ENCODE assay signal across 12 cellular contexts in genomic region chr5:119410448-119411170, GRCh38. TPM values are rescaled to one million over a fixed set of nuclear protein-coding genes. Genes with fewer than 3 reads are reported as not detected.
DNase-seq lines count a peak whose midpoint lies in the region; ATAC-seq, FAIRE-seq and TF ChIP-seq lines count a peak whose summit lies in the region.
"Had no signal": no experiment of that assay in that cellular context is flagged by ENCODE, and none has a peak within 500 bp of the region (broad histone marks: within the 10 kb centered on the region; RNA-seq: fewer than 3 reads in every experiment).

No MANE protein-coding gene starts in this region.

- no peaks in the 10 kb centered on the region for H3K36me3 ChIP-seq in keratinocyte (ENCODE audit: control insufficient read depth in 2 of 2, extremely low read depth in 1 of 2, insufficient read depth in 2 of 2, low read length in 2 of 2)
- H3K36me3 ChIP-seq in SJCRH30: no peaks in the 10 kb centered on the region

- H3K27ac ChIP-seq in keratinocyte (ENCODE audit: control insufficient read depth, insufficient read depth, low read length): peak overlapping the region; percentile 25
- no peak overlapping the region for H3K27ac ChIP-seq in SJCRH30

- no peak for DNase-seq in keratinocyte (ENCODE audit: low read depth, low spot score)
- no peak for DNase-seq in SJCRH30
- no peak for DNase-seq in SW 1271 (lab: John Stamatoyannopoulos, UW)
- no peak for DNase-seq in iPS-NIHi7 (ENCODE audit: extremely low spot score)
- DNase-seq: CD8-positive, alpha-beta T cell; NCI-H1436; occipital lobe; stimulated activated CD4-positive, alpha-beta T cell treated with anti-CD3 and anti-CD28 coated beads, Interleukin-1b, Interleukin-23, amount 100 ng/mL, for 48 hours had no signal

- H3K4me1 ChIP-seq in keratinocyte (ENCODE audit: control insufficient read depth, extremely low read depth, insufficient read depth, low read length) (peaks cover 12% of the 10 kb centered on the region), SJCRH30 (no peaks in the 10 kb centered on the region)

- peak overlapping the region; percentile 98 for H3K4me2 ChIP-seq in keratinocyte (ENCODE audit: control insufficient read depth, extremely low read depth, insufficient read depth, low read depth, low read length)

- H3K27me3 ChIP-seq in keratinocyte (ENCODE audit: control insufficient read depth, extremely low read depth, insufficient read depth, low read length) (no peaks in the 10 kb centered on the region), SJCRH30 (no peaks in the 10 kb centered on the region)

- H3K9ac ChIP-seq in keratinocyte (ENCODE audit: control insufficient read depth, extremely low read depth, insufficient read depth, low read length): peak overlapping the region; percentile 9

- no peaks in the 10 kb centered on the region for H3K9me1 ChIP-seq in keratinocyte (ENCODE audit: control insufficient read depth, extremely low read depth, insufficient read depth, low read length)

- H3K9me3 ChIP-seq in keratinocyte (ENCODE audit: control insufficient read depth, low read depth, low read length) (no peaks in the 10 kb centered on the region), SJCRH30 (replicated peaks) (no peaks in the 10 kb centered on the region)

- no peaks in the 10 kb centered on the region for H3K79me2 ChIP-seq in keratinocyte (ENCODE audit: control insufficient read depth, insufficient read depth, low read length)

- peak; percentile 47 for ATAC-seq in GM18502 (IDR thresholded peaks at IDR 0.05; ENCODE audit: poor library complexity, unreplicated experiment)
- peak; percentile 43 for ATAC-seq in GM21717 (IDR thresholded peaks at IDR 0.05; ENCODE audit: unreplicated experiment)
- peak; percentile 38 for ATAC-seq in HG03460 (IDR thresholded peaks at IDR 0.05; ENCODE audit: unreplicated experiment)
- ATAC-seq in GM19452 (IDR thresholded peaks at IDR 0.05; ENCODE audit: unreplicated experiment): no peak
- ATAC-seq: CD8-positive, alpha-beta T cell had no signal

- no peak overlapping the region for H2AFZ ChIP-seq in keratinocyte (ENCODE audit: control insufficient read depth, low read length)

- H4K20me1 ChIP-seq in keratinocyte (ENCODE audit: control insufficient read depth, extremely low read depth, insufficient read depth, low read length): no peaks in the 10 kb centered on the region

- no peak for FAIRE-seq in keratinocyte (lab: Jason Lieb, UNC)

- dilution Hi-C loops in keratinocyte (cut with MboI; ENCODE audit: extremely low pct_ligation_motif_present, low sequenced_read_pairs): no loop called here

- no peak for TF ChIP-seq CTCF in keratinocyte (optimal IDR thresholded peaks at IDR 0.05 in 1 of 3, IDR thresholded peaks at IDR 0.05 in 1 of 3, conservative IDR thresholded peaks at IDR 0.05 in 1 of 3; ENCODE audit: extremely low read depth in 1 of 3, insufficient read depth in 2 of 3, low read length in 3 of 3)

- H3K4me3 ChIP-seq in keratinocyte (ENCODE audit: control insufficient read depth in 2 of 3, extremely low read depth in 1 of 3, insufficient read depth in 2 of 3, low read depth in 1 of 3, low read length in 3 of 3) (no peak overlapping the region), SJCRH30 (no peak overlapping the region)

RNA-seq across cellular contexts. Expression of gene HSD17B4, which starts 41.7 kb away (rescaled TPM):
- 121 to 154 TPM (median 149 TPM) in 3 replicates for polyA plus RNA-seq in keratinocyte
- 77.0 TPM for polyA plus RNA-seq in keratinocyte (2011; ENCODE audit: low read depth)
- polyA plus RNA-seq in keratinocyte (2011; cell fraction: cytosol; rRNA removed): 101 and 205 TPM in 2 replicates
- 216 and 219 TPM in 2 replicates for polyA plus RNA-seq in keratinocyte (2011; cell fraction: nucleus; rRNA removed)
- polyA plus RNA-seq in keratinocyte (2012; ENCODE audit: low replicate concordance): 95.6 and 120 TPM in 2 replicates
- 100 to 280 TPM (median 213 TPM) in 3 replicates for polyA minus RNA-seq in keratinocyte
- 107 TPM for polyA minus RNA-seq in keratinocyte (2011; cell fraction: cytosol; rRNA and poly(A)+ RNA removed)
- 126 and 173 TPM in 2 replicates for polyA minus RNA-seq in keratinocyte (2011; cell fraction: nucleus; rRNA and poly(A)+ RNA removed)
- 140 and 141 TPM in 2 replicates for total RNA-seq in SJCRH30 (2014; rRNA removed; shearing (Covaris generic))

RNA-seq across cellular contexts. Expression of gene TNFAIP8, which starts 54.8 kb away (rescaled TPM):
- 12.5 to 20.8 TPM (median 15.6 TPM) in 3 replicates for polyA plus RNA-seq in keratinocyte
- 35.7 TPM for polyA plus RNA-seq in keratinocyte (2011; ENCODE audit: low read depth)
- polyA plus RNA-seq in keratinocyte (2011; cell fraction: cytosol; rRNA removed): 9.4 and 14.7 TPM in 2 replicates
- polyA plus RNA-seq in keratinocyte (2011; cell fraction: nucleus; rRNA removed): 12.1 and 15.3 TPM in 2 replicates
- polyA plus RNA-seq in keratinocyte (2012; ENCODE audit: low replicate concordance): 10.3 and 27.0 TPM in 2 replicates
- 0.23 to 15.2 TPM (median 7.0 TPM) in 3 replicates for polyA minus RNA-seq in keratinocyte
- 9.6 TPM for polyA minus RNA-seq in keratinocyte (2011; cell fraction: cytosol; rRNA and poly(A)+ RNA removed)
- 7.2 and 13.7 TPM in 2 replicates for polyA minus RNA-seq in keratinocyte (2011; cell fraction: nucleus; rRNA and poly(A)+ RNA removed)
- 43.1 and 45.3 TPM in 2 replicates for total RNA-seq in SJCRH30 (2014; rRNA removed; shearing (Covaris generic))
